Comparison of ENCODE assay signal across 9 cellular contexts in the genomic region with DNA sequence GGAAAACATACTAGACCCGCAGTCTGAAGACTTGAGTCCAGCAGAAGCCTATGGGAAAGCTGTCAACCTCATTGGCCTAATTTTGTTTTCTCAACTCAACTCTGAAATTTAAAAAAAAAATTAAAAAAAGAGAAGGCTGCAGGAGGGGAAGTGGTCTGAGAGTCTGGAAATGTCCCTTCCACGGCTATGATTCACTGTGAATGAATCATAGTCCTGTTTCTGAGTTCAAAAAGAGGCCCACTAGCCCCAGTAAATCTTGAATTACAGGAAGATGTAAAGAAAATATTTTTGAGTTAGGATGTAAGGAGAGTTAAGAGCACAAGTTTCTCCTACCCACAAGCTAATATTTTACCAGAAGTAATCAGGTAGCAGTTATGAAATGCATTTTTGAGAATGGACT.
DNase-seq lines count a peak whose midpoint lies in the region; ATAC-seq, FAIRE-seq and TF ChIP-seq lines count a peak whose summit lies in the region.
"Had no signal": no experiment of that assay in that cellular context is flagged by ENCODE, and none has a peak within 500 bp of the region (broad histone marks: within the 10 kb centered on the region; RNA-seq: fewer than 3 reads in every experiment).

No MANE protein-coding gene starts in this region.

- no peak overlapping the region for H3K4ac ChIP-seq in IMR-90 (ENCODE audit: low read depth, low read length)

- no peaks in the 10 kb centered on the region; the same call in 1 of the 2 replicates for H3K9me3 ChIP-seq in IMR-90 (ENCODE audit: control insufficient read depth, insufficient read depth, low read length)
- no peaks in the 10 kb centered on the region for H3K9me3 ChIP-seq in endothelial cell of umbilical vein (replicated peaks; ENCODE audit: control insufficient read depth, insufficient read depth, low read length)
- no peaks in the 10 kb centered on the region for H3K9me3 ChIP-seq in smooth muscle cell (replicated peaks; ENCODE audit: low read depth)

- H3K9me1 ChIP-seq in IMR-90 (ENCODE audit: insufficient read depth, low read length) (no peaks in the 10 kb centered on the region), endothelial cell of umbilical vein (replicated peaks; ENCODE audit: control insufficient read depth, extremely low read depth, insufficient read depth, low read length) (no peaks in the 10 kb centered on the region)

- CTCF ChIA-PET in IMR-90 (lab: Yijun Ruan, JAX), result no interaction called here
- CTCF ChIA-PET in endothelial cell of umbilical vein (lab: Charles Lee), result interaction anchor here (1.8 kb wide), 1 partner anchor 10 kb away, joined by 6 read pairs; no protein-coding TSS in a partner anchor

- TF ChIP-seq RAD21 in IMR-90 (IDR thresholded peaks at IDR 0.05; ENCODE audit: low read length), result no peak

- no peak overlapping the region for H2BK5ac ChIP-seq in IMR-90 (ENCODE audit: low read depth, low read length, poor library complexity, severe bottlenecking)

- in situ Hi-C loops in IMR-90 (cut with MboI; ENCODE audit: low sequenced_read_pairs), result no loop called here

- no peak overlapping the region for H2BK120ac ChIP-seq in IMR-90 (ENCODE audit: low read depth, low read length)

- no CpG with 5 or more reads among the region's 2 CpGs for WGBS in IMR-90 (ENCODE audit: extremely low coverage in 2 of 2, insufficient read length in 1 of 2), 2 experiments
- WGBS in smooth muscle cell (ENCODE audit: low lambda C conversion rate), result 17% methylated on average over 2 of the region's 2 CpGs

- no peak overlapping the region for H3K18ac ChIP-seq in IMR-90 (ENCODE audit: low read depth, low read length)

- no peak overlapping the region for H3K56ac ChIP-seq in IMR-90 (ENCODE audit: extremely low read depth, insufficient read depth, low read length)

- TF ChIP-seq CTCF in IMR-90 (conservative IDR thresholded peaks at IDR 0.05; ENCODE audit: low read depth, low read length), result no peak
- no peak for TF ChIP-seq CTCF in endothelial cell of umbilical vein (IDR thresholded peaks at IDR 0.05; ENCODE audit: extremely low read depth in 1 of 2, insufficient read depth in 1 of 2, low read depth in 1 of 2, low read length in 2 of 2)
- no peak for TF ChIP-seq CTCF in smooth muscle cell (IDR thresholded peaks at IDR 0.05; ENCODE audit: borderline replicate concordance, insufficient read depth, poor library complexity, severe bottlenecking)

- H4K91ac ChIP-seq in IMR-90 (ENCODE audit: insufficient read depth, low read depth, low read length), result no peak overlapping the region

- peaks cover 17% of the 10 kb centered on the region for H3F3A ChIP-seq in smooth muscle cell (ENCODE audit: low read depth)

- no peaks in the 10 kb centered on the region for H4K20me1 ChIP-seq in IMR-90 (ENCODE audit: insufficient read depth, low read length)
- no peaks in the 10 kb centered on the region for H4K20me1 ChIP-seq in endothelial cell of umbilical vein (replicated peaks; ENCODE audit: control insufficient read depth, extremely low read depth, insufficient read depth, low read length)
- no peaks in the 10 kb centered on the region for H4K20me1 ChIP-seq in smooth muscle cell (ENCODE audit: low read depth)

- H2BK15ac ChIP-seq in IMR-90 (ENCODE audit: low read depth, low read length), result no peak overlapping the region

- H3K4me3 ChIP-seq in IMR-90 (ENCODE audit: insufficient read depth, low read depth, low read length) (no peak overlapping the region), endothelial cell of umbilical vein (replicated peaks in 1 of 3; ENCODE audit: insufficient read depth in 1 of 3, low read depth in 1 of 3, low read length in 3 of 3) (peak overlapping the region in 1 of 3 experiments; percentile 22), smooth muscle cell (no peak overlapping the region)

- intact Hi-C loops in IMR-90 (cut with micrococcal nuclease) (no loop called here), endothelial cell of umbilical vein (cut with micrococcal nuclease) (loop anchor here (1.0 to 10.0 kb wide), 3 partner anchors 9 to 550 kb away; no protein-coding TSS in a partner anchor)

- H3K4me1 ChIP-seq in IMR-90 (ENCODE audit: control insufficient read depth, insufficient read depth, low read length) (peaks cover 1% of the 10 kb centered on the region; the same call in 1 of the 2 replicates), endothelial cell of umbilical vein (ENCODE audit: control insufficient read depth, extremely low read depth, insufficient read depth, low read length) (peaks cover 41% of the 10 kb centered on the region), smooth muscle cell (ENCODE audit: low read depth) (peaks cover 18% of the 10 kb centered on the region)

- H2BK20ac ChIP-seq in IMR-90 (ENCODE audit: low read depth, low read length), result no peak overlapping the region

- no peak overlapping the region for H3K9ac ChIP-seq in IMR-90 (ENCODE audit: low read depth, low read length)
- H3K9ac ChIP-seq in endothelial cell of umbilical vein (replicated peaks; ENCODE audit: extremely low read depth, insufficient read depth, low read length), result peak overlapping the region; percentile 46
- peak overlapping the region; percentile 53 for H3K9ac ChIP-seq in smooth muscle cell (ENCODE audit: low read depth)

- BruUV-seq in IMR-90 (replicated peaks; lab: Mats Ljungman, UMichigan) (no TSS peak), endothelial cell of umbilical vein (replicated peaks; lab: Mats Ljungman, UMichigan) (no TSS peak)

- H3K27ac ChIP-seq in IMR-90 (ENCODE audit: insufficient read depth, low read length) (no peak overlapping the region), endothelial cell of umbilical vein (ENCODE audit: insufficient read depth, low read depth, low read length) (peak overlapping the region; percentile 98), smooth muscle cell (ENCODE audit: low read depth) (peak overlapping the region; percentile 94)

- H2AK9ac ChIP-seq in IMR-90 (replicated peaks; ENCODE audit: low read depth, low read length, poor library complexity), result no peak overlapping the region

- H2AFZ ChIP-seq in IMR-90 (replicated peaks; ENCODE audit: low read length, poor library complexity) (no peak overlapping the region), endothelial cell of umbilical vein (ENCODE audit: low read depth, low read length) (peak overlapping the region; percentile 36), smooth muscle cell (ENCODE audit: low read depth) (no peak overlapping the region)

- TF ChIP-seq POLR2A in IMR-90 (IDR thresholded peaks at IDR 0.05; ENCODE audit: low read depth, low read length) (no peak), endothelial cell of umbilical vein (IDR thresholded peaks at IDR 0.05; ENCODE audit: low read depth, low read length) (no peak)

- H3K14ac ChIP-seq in IMR-90 (replicated peaks; ENCODE audit: low read depth, low read length), result no peak overlapping the region

- H4K5ac ChIP-seq in IMR-90 (ENCODE audit: low read depth, low read length), result no peak overlapping the region

- H3K79me1 ChIP-seq in IMR-90 (ENCODE audit: low read depth in 1 of 2, low read length in 2 of 2), result no peaks in the 10 kb centered on the region

- H3K4me2 ChIP-seq in IMR-90 (ENCODE audit: low read depth, low read length) (no peak overlapping the region), endothelial cell of umbilical vein (ENCODE audit: insufficient read depth, low read length) (peak overlapping the region; percentile 83), smooth muscle cell (peak overlapping the region; percentile 79)

- dilution Hi-C loops in IMR-90 (cut with HindIII; ENCODE audit: low sequenced_read_pairs, unreplicated experiment) (no loop called here), endothelial cell of umbilical vein (cut with MboI; ENCODE audit: extremely low pct_ligation_motif_present, low sequenced_read_pairs) (no loop called here)

- no peak overlapping the region for H3K23ac ChIP-seq in IMR-90 (ENCODE audit: low read depth, low read length)

- H4K8ac ChIP-seq in IMR-90 (ENCODE audit: low read depth in 2 of 2, low read length in 2 of 2), result no peak overlapping the region

- no peak overlapping the region for H2AK5ac ChIP-seq in IMR-90 (ENCODE audit: low read depth, low read length)

- no peaks in the 10 kb centered on the region for H3K79me2 ChIP-seq in endothelial cell of umbilical vein (ENCODE audit: control insufficient read depth, insufficient read depth, low read length)
- H3K79me2 ChIP-seq in smooth muscle cell (ENCODE audit: low read depth), result no peaks in the 10 kb centered on the region

- peak; percentile 53 for ATAC-seq in GM21381 (IDR thresholded peaks at IDR 0.05; ENCODE audit: unreplicated experiment)
- peak; percentile 75 for ATAC-seq in IMR-90 (ENCODE audit: low read depth)
- ATAC-seq in GM21576 (IDR thresholded peaks at IDR 0.05; ENCODE audit: unreplicated experiment), result no peak
- no peak for ATAC-seq in GM19397 (IDR thresholded peaks at IDR 0.05; ENCODE audit: unreplicated experiment)

- DNase-seq in IMR-90, result peak; percentile 76
- peak; percentile 94 for DNase-seq in endothelial cell of umbilical vein (ENCODE audit: low read depth, low spot score)
- no peak for DNase-seq in smooth muscle cell (lab: John Stamatoyannopoulos, UW; ENCODE audit: unreplicated experiment)
- DNase-seq in dedifferentiated amniotic fluid mesenchymal stem cell (ENCODE audit: extremely low spot score), result no peak
- DNase-seq: amniotic stem cell had no signal

- POLR2A ChIA-PET in IMR-90 (lab: Charles Lee; ENCODE audit: unreplicated experiment) (no interaction called here), endothelial cell of umbilical vein (lab: Charles Lee) (no interaction called here)

- no peaks in the 10 kb centered on the region for H3K36me3 ChIP-seq in IMR-90 (ENCODE audit: control insufficient read depth, insufficient read depth, low read length)
- H3K36me3 ChIP-seq in endothelial cell of umbilical vein (ENCODE audit: control insufficient read depth in 2 of 2, extremely low read depth in 1 of 2, insufficient read depth in 2 of 2, low read length in 2 of 2), result no peaks in the 10 kb centered on the region
- no peaks in the 10 kb centered on the region for H3K36me3 ChIP-seq in smooth muscle cell (ENCODE audit: low read depth)

- FAIRE-seq in endothelial cell of umbilical vein (lab: Jason Lieb, UNC), result peak; percentile 76
- FAIRE-seq: H1 had no signal

- H3K27me3 ChIP-seq in IMR-90 (ENCODE audit: control insufficient read depth, insufficient read depth, low read length), result no peaks in the 10 kb centered on the region
- no peaks in the 10 kb centered on the region for H3K27me3 ChIP-seq in endothelial cell of umbilical vein (ENCODE audit: control insufficient read depth in 2 of 2, insufficient read depth in 2 of 2, low read length in 2 of 2)
- no peaks in the 10 kb centered on the region for H3K27me3 ChIP-seq in smooth muscle cell (ENCODE audit: low read depth)

TF ChIP-seq in endothelial cell of umbilical vein, 7 proteins besides CTCF, POLR2A, EP300 and RAD21 (continues in another document):
- TF ChIP-seq GATA2 (IDR thresholded peaks at IDR 0.05; ENCODE audit: insufficient read depth, insufficient read length, low read depth, low read length), result no peak
- no peak for TF ChIP-seq MAX (IDR thresholded peaks at IDR 0.05; ENCODE audit: insufficient read depth, insufficient read length)
- TF ChIP-seq EZH2 (IDR thresholded peaks at IDR 0.05; ENCODE audit: borderline replicate concordance, low read depth, low read length, severe bottlenecking), result no peak
- TF ChIP-seq JUN (IDR thresholded peaks at IDR 0.05; ENCODE audit: borderline replicate concordance, insufficient read depth, insufficient read length, low read depth), result peak; percentile 74

Comparison
In these comparisons a context has a peak if more than half of its experiments do, and no peak if none do; other contexts are left out.
1. ATAC-seq: peak in GM21381 (single experiment) and IMR-90 (single experiment); none in GM21576 (single experiment) and GM19397 (single experiment).
2. DNase-seq: peak in IMR-90 (single experiment) and endothelial cell of umbilical vein (single experiment); none in smooth muscle cell (single experiment) and dedifferentiated amniotic fluid mesenchymal stem cell (single experiment).